13 cellular contexts compared by ENCODE assay signal in genomic region chr2:209138079-209138478, GRCh38.
DNase-seq lines count a peak whose midpoint lies in the region.
"Had no signal": no experiment of that assay in that cellular context is flagged by ENCODE, and none has a peak within 500 bp of the region (broad histone marks: within the 10 kb centered on the region; RNA-seq: fewer than 3 reads in every experiment).

No MANE protein-coding gene starts in this region.

- no peaks in the 10 kb centered on the region; the same call in 1 of the 2 replicates for H3K36me3 ChIP-seq in H7 (replicated peaks; ENCODE audit: control insufficient read depth, insufficient read depth, low read length)
- H3K36me3 ChIP-seq in NT2/D1 (ENCODE audit: insufficient read depth, insufficient read length, low read length) = no peaks in the 10 kb centered on the region
- H3K36me3 ChIP-seq: BLaER1, HAP-1 had no signal

- DNase-seq in H7 (peak; percentile 23), NT2/D1 (ENCODE audit: low read depth, low spot score) (peak; percentile 38), iPS DF 19.7 (ENCODE audit: low read depth, low spot score) (peak; percentile 70), iPS-NIHi7 (ENCODE audit: extremely low spot score) (peak; percentile 11), NOMO-1 (lab: John Stamatoyannopoulos, UW; ENCODE audit: unreplicated experiment in 2 of 2) (no peak), NCI-H226 (no peak), mucosa of gallbladder (ENCODE audit: low spot score) (no peak)
- DNase-seq: 8988T; AML-193; CD4-positive, CD25-positive, alpha-beta regulatory T cell; DMS 273 treated with DMSO at 0.1 percent for 48 hours had no signal

- H3K4me1 ChIP-seq in NT2/D1 (ENCODE audit: insufficient read depth, insufficient read length) = no peaks in the 10 kb centered on the region
- H3K4me1 ChIP-seq: HAP-1 had no signal

- H3K27me3 ChIP-seq in H7 (ENCODE audit: control insufficient read depth, insufficient read depth, low read length) (no peaks in the 10 kb centered on the region), NT2/D1 (ENCODE audit: insufficient read depth, insufficient read length) (no peaks in the 10 kb centered on the region)
- H3K27me3 ChIP-seq: BLaER1 had no signal

- no peak overlapping the region for H3K9ac ChIP-seq in NT2/D1 (ENCODE audit: insufficient read length, low read depth)
- H3K9ac ChIP-seq: BLaER1 had no signal

- H3K9me3 ChIP-seq in NT2/D1 (ENCODE audit: insufficient read depth, low read length) = no peaks in the 10 kb centered on the region
- H3K9me3 ChIP-seq: BLaER1, HAP-1 had no signal

- H3K4me3 ChIP-seq in H7 (ENCODE audit: insufficient read depth, low read depth, low read length) (no peak overlapping the region), NT2/D1 (ENCODE audit: insufficient read length, low read depth) (no peak overlapping the region)
- H3K4me3 ChIP-seq: BLaER1, HAP-1 had no signal

Comparison
In these comparisons a context has a peak if more than half of its experiments do, and no peak if none do; other contexts are left out.
1. DNase-seq: peak in H7 (single experiment), NT2/D1 (single experiment), iPS DF 19.7 (single experiment) and iPS-NIHi7 (single experiment); none in NOMO-1 (0 of 2), NCI-H226 (single experiment) and mucosa of gallbladder (single experiment).